ENCODE assay signal across 33 cellular contexts in genomic region chr12:14993117-14993516, GRCh38. TPM values are rescaled to one million over a fixed set of nuclear protein-coding genes. Genes with fewer than 3 reads are reported as not detected.
A peak's percentile ranks its signal among the peaks of the same experiment; 100 is the strongest.
DNase-seq lines count a peak whose midpoint lies in the region; TF ChIP-seq lines count a peak whose summit lies in the region.
"Had no signal": no experiment of that assay in that cellular context is flagged by ENCODE, and none has a peak within 500 bp of the region (broad histone marks: within the 10 kb centered on the region; RNA-seq: fewer than 3 reads in every experiment).

No MANE protein-coding gene starts in this region.

- H3K27me3 ChIP-seq in smooth muscle cell (ENCODE audit: low read depth) (no peaks in the 10 kb centered on the region), ovary (no peaks in the 10 kb centered on the region)
- H3K27me3 ChIP-seq: upper lobe of left lung had no signal

- H4K20me1 ChIP-seq in OCI-LY7 (ENCODE audit: insufficient read depth, low read length) (no peaks in the 10 kb centered on the region), smooth muscle cell (ENCODE audit: low read depth) (no peaks in the 10 kb centered on the region)

- TF ChIP-seq CTCF in OCI-LY7 (conservative IDR thresholded peaks at IDR 0.05; ENCODE audit: low read length) (no peak), smooth muscle cell (IDR thresholded peaks at IDR 0.05; ENCODE audit: borderline replicate concordance, insufficient read depth, poor library complexity, severe bottlenecking) (no peak), ovary (IDR thresholded peaks at IDR 0.05) (no peak)

- no peaks in the 10 kb centered on the region for H3K9me2 ChIP-seq in OCI-LY7 (ENCODE audit: insufficient read depth, low read length)

- CTCF ChIA-PET in OCI-LY7 (lab: Charles Lee; ENCODE audit: unreplicated experiment): interaction anchor here (0.6 kb wide), 1 partner anchor 39 kb away, joined by 3 read pairs; no protein-coding TSS in a partner anchor

- TF ChIP-seq EP300 in ovary (IDR thresholded peaks at IDR 0.05): no peak

- WGBS in smooth muscle cell (ENCODE audit: low lambda C conversion rate): 30% methylated on average over 5 of the region's 5 CpGs
- WGBS in ovary, 3 donors: 70 to 76% (median 70%) methylated on average over 5 of the region's 5 CpGs

- H3K4me2 ChIP-seq in OCI-LY7 (ENCODE audit: low read length): peak overlapping the region; percentile 6; the same call in 1 of the 2 replicates
- peak overlapping the region; percentile 42 for H3K4me2 ChIP-seq in smooth muscle cell
- H3K4me2 ChIP-seq: KMS-11 had no signal

- no peak for TF ChIP-seq POLR2A in ovary (IDR thresholded peaks at IDR 0.05)

- POLR2A ChIA-PET in OCI-LY7 (lab: Charles Lee): interaction anchor here (0.6 to 3.0 kb wide), 4 partner anchors 16 to 218 kb away, joined by 3 to 24 read pairs (median 3); no protein-coding TSS in a partner anchor

- intact Hi-C loops in OCI-LY7 (cut with micrococcal nuclease; ENCODE audit: unreplicated experiment): no loop called here
- intact Hi-C loops in ovary (cut with DNase I): loop anchor here in 1 of 4 donors (5.0 kb wide), 1 partner anchor 151 kb away; the partner anchor contains the start of gene ART4

- no peaks in the 10 kb centered on the region for H3F3A ChIP-seq in smooth muscle cell (ENCODE audit: low read depth)

- DNase-seq in NCI-H2171 treated with DMSO at 0.1 percent for 48 hours (lab: John Stamatoyannopoulos, UW): peak; percentile 1
- no peak for DNase-seq in NCI-H2171 (lab: John Stamatoyannopoulos, UW)
- no peak for DNase-seq in OCI-LY7 (ENCODE audit: low spot score)
- peak; percentile 69 for DNase-seq in iris pigment epithelial cell (ENCODE audit: low read depth)
- DNase-seq in smooth muscle cell (lab: John Stamatoyannopoulos, UW; ENCODE audit: unreplicated experiment): no peak
- DNase-seq in GOT3 (lab: John Stamatoyannopoulos, UW): no peak
- no peak for DNase-seq in hypothalamus (lab: John Stamatoyannopoulos, UW)
- DNase-seq in ovary: no peak
- DNase-seq: activated gamma-delta T cell; activated naive CD8-positive, alpha-beta T cell treated with anti-CD3 and anti-CD28 coated beads, Interleukin-2, amount 10 ng/mL, durations not matched to agents 7 days and 5 days; CD4-positive, alpha-beta memory T cell; H7; kidney; left ventricle myocardium superior; midbrain; NCI-H1417 treated with DMSO at 0.1 percent for 48 hours; NCI-H2081; NCI-H446 treated with DMSO at 0.1 percent for 48 hours; NCI-H82; SIG-M5; substantia nigra; SW 1271; upper lobe of left lung; WERI-Rb-1 had no signal

- H3K9me3 ChIP-seq in OCI-LY7 (ENCODE audit: low read length) (peaks cover 10% of the 10 kb centered on the region; the same call in 1 of the 2 replicates), smooth muscle cell (replicated peaks; ENCODE audit: low read depth) (no peaks in the 10 kb centered on the region), ovary (no peaks in the 10 kb centered on the region)
- H3K9me3 ChIP-seq: upper lobe of left lung had no signal

- no TSS peak for BruUV-seq in OCI-LY7 (replicated peaks; lab: Mats Ljungman, UMichigan)

- H3K9ac ChIP-seq in smooth muscle cell (ENCODE audit: low read depth): peak overlapping the region; percentile 8
- H3K9ac ChIP-seq: KMS-11 had no signal

- H3K4me1 ChIP-seq in OCI-LY7 (ENCODE audit: insufficient read depth, low read length, poor library complexity, severe bottlenecking) (peaks cover 42% of the 10 kb centered on the region), smooth muscle cell (ENCODE audit: low read depth) (no peaks in the 10 kb centered on the region), ovary (ENCODE audit: insufficient read depth) (no peaks in the 10 kb centered on the region)

- peak overlapping the region; percentile 66; the same call in 1 of the 2 replicates for H2AFZ ChIP-seq in OCI-LY7 (ENCODE audit: low read length)
- H2AFZ ChIP-seq in smooth muscle cell (ENCODE audit: low read depth): no peak overlapping the region

- H3K36me3 ChIP-seq in OCI-LY7 (ENCODE audit: insufficient read depth, low read length): no peaks in the 10 kb centered on the region
- no peaks in the 10 kb centered on the region for H3K36me3 ChIP-seq in smooth muscle cell (ENCODE audit: low read depth)
- H3K36me3 ChIP-seq in ovary: no peaks in the 10 kb centered on the region
- H3K36me3 ChIP-seq: upper lobe of left lung, WERI-Rb-1 had no signal

- H3K27ac ChIP-seq in OCI-LY7 (ENCODE audit: low read depth, low read length, poor library complexity, severe bottlenecking) (no peak overlapping the region), smooth muscle cell (ENCODE audit: low read depth) (peak overlapping the region; percentile 65), ovary (no peak overlapping the region)
- H3K27ac ChIP-seq: 22Rv1, HL-60, KMS-11, upper lobe of left lung, WERI-Rb-1 had no signal

- H3K79me2 ChIP-seq in OCI-LY7 (ENCODE audit: insufficient read depth, low read depth, low read length): no peaks in the 10 kb centered on the region
- no peaks in the 10 kb centered on the region for H3K79me2 ChIP-seq in smooth muscle cell (ENCODE audit: low read depth)

- H3K4me3 ChIP-seq in OCI-LY7 (ENCODE audit: low read depth, low read length, poor library complexity, severe bottlenecking) (no peak overlapping the region), smooth muscle cell (no peak overlapping the region), ovary (no peak overlapping the region)
- H3K4me3 ChIP-seq: GM12878, upper lobe of left lung had no signal

RNA-seq across cellular contexts. Expression of gene PDE6H, which starts 20.3 kb away (rescaled TPM):
- not detected in 2 replicates for total RNA-seq in OCI-LY7 (2014; rRNA removed; shearing (Covaris generic))
- not detected in 2 replicates for total RNA-seq in OCI-LY7 (2022)
- total RNA-seq in smooth muscle cell: not detected in 2 replicates
- polyA plus RNA-seq in smooth muscle cell: not detected in 2 replicates
- total RNA-seq in ovary: not detected
- polyA plus RNA-seq in ovary: not detected
- total RNA-seq: activated naive CD8-positive, alpha-beta T cell treated with anti-CD3 and anti-CD28 coated beads, Interleukin-2, amount 10 ng/mL, durations not matched to agents 7 days and 5 days; CD4-positive, alpha-beta memory T cell; dermis microvascular lymphatic vessel endothelial cell; esophagus mucosa; fibroblast of villous mesenchyme; GM12878; H7; kidney; left ventricle myocardium superior; natural killer cell treated with Interleukin-12 subunit alpha and Interleukin-12 subunit beta and Interleukin-15 and Interleukin-18, amount 100 ng/mL, for 72 hours; omental fat pad; upper lobe of left lung had no signal
- polyA plus RNA-seq: CD4-positive, alpha-beta memory T cell had no signal

RNA-seq across cellular contexts. Expression of gene ARHGDIB, which starts 31.7 kb away (rescaled TPM):
- total RNA-seq in OCI-LY7 (2014; rRNA removed; shearing (Covaris generic)): 569 and 729 TPM in 2 replicates
- total RNA-seq in OCI-LY7 (2022) (737 and 762 TPM in 2 replicates), smooth muscle cell (31.5 and 36.4 TPM in 2 replicates), ovary (10 to 100 TPM; 16.0 to 77.7 (median 32.4) TPM)
- polyA plus RNA-seq in smooth muscle cell (35.8 and 39.2 TPM in 2 replicates), ovary (100 to 1,000 TPM in 1 of 2 donors, 10 to 100 TPM in 1; 36.6 to 212 TPM)

RNA-seq across cellular contexts. Expression of gene ERP27, which starts 54.8 kb away (rescaled TPM):
- 1.8 and 1.9 TPM in 2 replicates for total RNA-seq in OCI-LY7 (2014; rRNA removed; shearing (Covaris generic))
- 1.7 and 3.3 TPM in 2 replicates for total RNA-seq in OCI-LY7 (2022)
- 3.9 and 7.8 TPM in 2 replicates for total RNA-seq in smooth muscle cell
- 2.7 and 12.3 TPM in 2 replicates for polyA plus RNA-seq in smooth muscle cell
- 10 to 100 TPM in 1 of 7 donors, 1 to 10 TPM in 4, under 1 TPM in 1, not detected in 1; 0.35 to 83.8 (median 1.9) TPM for total RNA-seq in ovary
- polyA plus RNA-seq in ovary: 1 to 10 TPM in 1 of 2 donors, under 1 TPM in 1; 0.64 to 2.0 TPM
- total RNA-seq: fibroblast of villous mesenchyme, H7 had no signal

Comparison
In these comparisons a context has a peak if more than half of its experiments do, and no peak if none do; other contexts are left out.
1. DNase-seq: peak in NCI-H2171 treated with DMSO at 0.1 percent for 48 hours (single experiment) and iris pigment epithelial cell (single experiment); none in NCI-H2171 (single experiment), OCI-LY7 (single experiment), smooth muscle cell (single experiment), GOT3 (single experiment), hypothalamus (0 of 51) and ovary (0 of 5).
2. RNA of gene ARHGDIB, which starts 31.7 kb away (total RNA-seq): 569 to 762 TPM in OCI-LY7; 31.5 to 36.4 TPM in smooth muscle cell and 16.0 to 77.7 TPM in ovary; every median in the first group is over 4 times any median in the second.